10 cellular contexts compared by ENCODE assay signal in genomic region chr5:78574731-78575161, GRCh38.
A peak's percentile ranks its signal among the peaks of the same experiment; 100 is the strongest.
DNase-seq lines count a peak whose midpoint lies in the region; ATAC-seq and TF ChIP-seq lines count a peak whose summit lies in the region.
"Had no signal": no experiment of that assay in that cellular context is flagged by ENCODE, and none has a peak within 500 bp of the region (broad histone marks: within the 10 kb centered on the region; RNA-seq: fewer than 3 reads in every experiment).

No MANE protein-coding gene starts in this region.

- peak; percentile 58 for ATAC-seq in GM18861 (IDR thresholded peaks at IDR 0.05; ENCODE audit: unreplicated experiment)
- ATAC-seq in HG03159 (IDR thresholded peaks at IDR 0.05; ENCODE audit: unreplicated experiment): peak; percentile 56
- ATAC-seq in activated CD4-positive, alpha-beta T cell treated with anti-CD3 and anti-CD28 coated beads for 36 hours: no peak

- POLR2A ChIA-PET in RWPE1 (lab: Yijun Ruan, JAX; ENCODE audit: low non-redundant PET): no interaction called here
- POLR2A ChIA-PET in activated CD4-positive, alpha-beta T cell treated with anti-CD3 and anti-CD28 coated beads for 36 hours (lab: Charles Lee): no interaction called here

- H4K8ac ChIP-seq in trophoblast cell (ENCODE audit: low read depth, low read length): no peak overlapping the region

- H3K4ac ChIP-seq in trophoblast cell (ENCODE audit: low read depth, low read length): no peak overlapping the region

- no peak overlapping the region for H3K27ac Mint-ChIP-seq in activated CD4-positive, alpha-beta T cell treated with anti-CD3 and anti-CD28 coated beads for 36 hours
- H3K27ac Mint-ChIP-seq: stimulated activated naive CD8-positive, alpha-beta T cell treated with anti-CD3 and anti-CD28 coated beads, Interleukin-15, Interleukin-2, amounts not matched to agents 100 ng/mL and 50 ng/mL, for 24 hours had no signal

- WGBS in trophoblast cell (ENCODE audit: extremely low coverage, insufficient coverage, insufficient read length): no CpG with 5 or more reads among the region's 7 CpGs

- peaks cover 0 to 2% of the 10 kb centered on the region in 2 experiments for H3K36me3 ChIP-seq in trophoblast cell (ENCODE audit: control insufficient read depth in 1 of 2, insufficient read depth in 2 of 2, low read length in 2 of 2)
- H3K36me3 ChIP-seq in HAP-1 (replicated peaks): no peaks in the 10 kb centered on the region

- H3K9me3 ChIP-seq in trophoblast cell (ENCODE audit: insufficient read depth, low read depth, low read length) (no peaks in the 10 kb centered on the region), HAP-1 (no peaks in the 10 kb centered on the region)

- intact Hi-C loops in activated CD4-positive, alpha-beta T cell treated with anti-CD3 and anti-CD28 coated beads for 36 hours (cut with DNase I, micrococcal nuclease): no loop called here

- peaks cover 14 to 17% of the 10 kb centered on the region in 2 experiments for H3K4me1 ChIP-seq in trophoblast cell (ENCODE audit: control insufficient read depth in 1 of 2, insufficient read depth in 2 of 2, low read length in 2 of 2)
- peaks cover 4% of the 10 kb centered on the region; the same call in 1 of the 2 replicates for H3K4me1 ChIP-seq in HAP-1

- peaks cover 1% of the 10 kb centered on the region for H3K79me1 ChIP-seq in trophoblast cell (ENCODE audit: low read length)

- no peak overlapping the region for H2AK5ac ChIP-seq in trophoblast cell (ENCODE audit: low read length)

- in situ Hi-C loops in HAP-1 (cut with MboI; ENCODE audit: low sequenced_read_pairs): no loop called here

- H4K12ac ChIP-seq in trophoblast cell (ENCODE audit: low read depth, low read length): no peak overlapping the region

- H4K91ac ChIP-seq in trophoblast cell (ENCODE audit: low read depth, low read length): no peak overlapping the region

- no peaks in the 10 kb centered on the region for H3K36me3 Mint-ChIP-seq in activated CD4-positive, alpha-beta T cell treated with anti-CD3 and anti-CD28 coated beads for 36 hours (ENCODE audit: low read depth)

- no peak overlapping the region for H3K23ac ChIP-seq in trophoblast cell (ENCODE audit: low read length)

- no peak overlapping the region for H2BK120ac ChIP-seq in trophoblast cell (ENCODE audit: insufficient read depth, low read length, poor library complexity)

- H3K27me3 ChIP-seq in trophoblast cell (ENCODE audit: insufficient read depth, low read length) (no peaks in the 10 kb centered on the region), HAP-1 (ENCODE audit: low read depth) (no peaks in the 10 kb centered on the region)

- no peak overlapping the region for H2BK5ac ChIP-seq in trophoblast cell (ENCODE audit: low read depth, low read length, poor library complexity)

- no peak overlapping the region for H3K9ac ChIP-seq in trophoblast cell (ENCODE audit: low read length)

- no peaks in the 10 kb centered on the region for H3K9me3 Mint-ChIP-seq in activated CD4-positive, alpha-beta T cell treated with anti-CD3 and anti-CD28 coated beads for 36 hours (ENCODE audit: low read depth)
- H3K9me3 Mint-ChIP-seq: stimulated activated naive CD8-positive, alpha-beta T cell treated with anti-CD3 and anti-CD28 coated beads, Interleukin-15, Interleukin-2, amounts not matched to agents 100 ng/mL and 50 ng/mL, for 24 hours had no signal

- H3K14ac ChIP-seq in trophoblast cell (ENCODE audit: low read length): no peak overlapping the region

- H3K27ac ChIP-seq in trophoblast cell (ENCODE audit: low read depth, low read length) (no peak overlapping the region), RWPE1 (no peak overlapping the region)

- peak; percentile 64 for DNase-seq in choroid plexus epithelial cell (ENCODE audit: low read depth)
- DNase-seq in trophoblast cell: no peak
- no peak for DNase-seq in RWPE1 (ENCODE audit: low spot score)
- DNase-seq in HAP-1 (ENCODE audit: low spot score in 2 of 2): no peak
- DNase-seq in activated CD4-positive, alpha-beta T cell treated with anti-CD3 and anti-CD28 coated beads for 36 hours: no peak
- no peak for DNase-seq in stimulated activated CD4-positive, alpha-beta T cell treated with anti-CD3 and anti-CD28 coated beads, Interleukin-4, amount 100 ng/mL, for 1 hour
- DNase-seq: NCI-H1105 had no signal

- no peak overlapping the region for H3K4me2 ChIP-seq in trophoblast cell (ENCODE audit: low read length)

- TF ChIP-seq CTCF in choroid plexus epithelial cell (conservative IDR thresholded peaks at IDR 0.05; ENCODE audit: low read depth, low read length) (no peak), RWPE1 (conservative IDR thresholded peaks at IDR 0.05; ENCODE audit: low read depth) (no peak)

- H2BK12ac ChIP-seq in trophoblast cell (ENCODE audit: low read length): no peak overlapping the region

- peak overlapping the region; percentile 52 for H3K18ac ChIP-seq in trophoblast cell (ENCODE audit: low read length)

- H3K79me2 ChIP-seq in trophoblast cell (ENCODE audit: control insufficient read depth, insufficient read depth, low read length, poor library complexity): peaks cover 7% of the 10 kb centered on the region

- CTCF ChIA-PET in RWPE1 (lab: Yijun Ruan, JAX): no interaction called here
- CTCF ChIA-PET in activated CD4-positive, alpha-beta T cell treated with anti-CD3 and anti-CD28 coated beads for 36 hours (lab: Charles Lee): no interaction called here

- H2AFZ ChIP-seq in trophoblast cell (ENCODE audit: insufficient read depth, low read length, poor library complexity): no peak overlapping the region

- no peak overlapping the region for H3K4me3 Mint-ChIP-seq in activated CD4-positive, alpha-beta T cell treated with anti-CD3 and anti-CD28 coated beads for 36 hours
- H3K4me3 Mint-ChIP-seq: stimulated activated naive CD8-positive, alpha-beta T cell treated with anti-CD3 and anti-CD28 coated beads, Interleukin-15, Interleukin-2, amounts not matched to agents 100 ng/mL and 50 ng/mL, for 24 hours had no signal

- H3K27me3 Mint-ChIP-seq in activated CD4-positive, alpha-beta T cell treated with anti-CD3 and anti-CD28 coated beads for 36 hours: no peaks in the 10 kb centered on the region
- H3K27me3 Mint-ChIP-seq: stimulated activated naive CD8-positive, alpha-beta T cell treated with anti-CD3 and anti-CD28 coated beads, Interleukin-15, Interleukin-2, amounts not matched to agents 100 ng/mL and 50 ng/mL, for 24 hours had no signal

- H3K4me1 Mint-ChIP-seq in activated CD4-positive, alpha-beta T cell treated with anti-CD3 and anti-CD28 coated beads for 36 hours: no peaks in the 10 kb centered on the region

- H3K4me3 ChIP-seq in choroid plexus epithelial cell (ENCODE audit: low read depth, low read length) (no peak overlapping the region), trophoblast cell (ENCODE audit: low read depth, low read length) (no peak overlapping the region), HAP-1 (no peak overlapping the region)
